In the genomic region with DNA sequence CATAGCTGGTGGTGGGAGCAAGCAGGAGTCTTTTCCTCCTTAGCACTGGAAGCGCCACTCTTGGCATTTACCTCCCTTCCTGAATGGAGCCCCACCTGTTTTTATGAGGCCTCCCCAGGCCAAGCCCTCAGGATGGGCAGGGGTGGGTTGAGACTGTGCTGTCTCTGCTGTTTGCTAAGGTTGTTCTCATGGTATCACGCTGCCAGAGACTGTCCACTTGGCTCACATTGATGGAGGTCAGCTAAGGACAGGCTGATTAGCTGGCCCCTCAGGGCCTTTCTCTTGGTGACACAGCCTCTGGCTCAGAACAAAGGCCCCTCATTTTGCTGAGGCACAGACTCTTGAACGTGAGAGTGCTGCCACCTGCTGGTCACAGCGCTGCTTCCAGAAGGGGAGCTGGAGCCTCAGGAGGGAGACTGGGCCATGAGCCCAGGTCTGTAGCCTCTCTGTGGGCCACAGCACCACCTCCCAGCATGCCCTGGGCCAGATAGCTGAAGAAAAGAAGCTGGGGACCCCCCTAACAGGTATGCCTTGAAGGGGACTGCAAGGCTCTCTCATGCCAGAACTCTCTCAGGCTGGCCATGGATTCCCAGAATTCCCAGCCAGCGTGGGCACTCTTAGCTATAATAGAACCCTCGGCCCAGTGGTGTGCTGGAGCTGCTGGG, we compare ENCODE assay signal across 8 cellular contexts.
DNase-seq lines count a peak whose midpoint lies in the region; ATAC-seq and TF ChIP-seq lines count a peak whose summit lies in the region.

No MANE protein-coding gene starts in this region.

- peak; percentile 91 for TF ChIP-seq CTCF in epithelial cell of proximal tubule (conservative IDR thresholded peaks at IDR 0.05; ENCODE audit: low read depth, low read length)

- peak; percentile 75 for ATAC-seq in GM21367 (IDR thresholded peaks at IDR 0.05; ENCODE audit: unreplicated experiment)

- peak; percentile 90 for DNase-seq in COR-L47 (lab: John Stamatoyannopoulos, UW)
- DNase-seq in HS-5 (ENCODE audit: low read depth) = peak; percentile 43
- peak; percentile 61 for DNase-seq in NOMO-1 treated with DMSO at 0.1 percent for 48 hours (lab: John Stamatoyannopoulos, UW; ENCODE audit: unreplicated experiment)
- peak; percentile 74 for DNase-seq in activated CD8-positive, alpha-beta memory T cell treated with anti-CD3 and anti-CD28 coated beads, Interleukin-2, amount 50 U/mL, for 1 hour (ENCODE audit: extremely low read depth)
- DNase-seq in epithelial cell of proximal tubule (ENCODE audit: low read depth) = no peak
- DNase-seq in myocyte (ENCODE audit: low read depth) = peak; percentile 94
- peak; percentile 91 for DNase-seq in stimulated activated CD8-positive, alpha-beta memory T cell treated with anti-CD3 and anti-CD28 coated beads, Interleukin-7, amount 100 ng/mL, for 24 hours (ENCODE audit: low read depth)

- no peak overlapping the region for H3K4me3 ChIP-seq in epithelial cell of proximal tubule (ENCODE audit: low read depth, low read length)
